1 cellular context compared by ENCODE assay signal in the genomic region with DNA sequence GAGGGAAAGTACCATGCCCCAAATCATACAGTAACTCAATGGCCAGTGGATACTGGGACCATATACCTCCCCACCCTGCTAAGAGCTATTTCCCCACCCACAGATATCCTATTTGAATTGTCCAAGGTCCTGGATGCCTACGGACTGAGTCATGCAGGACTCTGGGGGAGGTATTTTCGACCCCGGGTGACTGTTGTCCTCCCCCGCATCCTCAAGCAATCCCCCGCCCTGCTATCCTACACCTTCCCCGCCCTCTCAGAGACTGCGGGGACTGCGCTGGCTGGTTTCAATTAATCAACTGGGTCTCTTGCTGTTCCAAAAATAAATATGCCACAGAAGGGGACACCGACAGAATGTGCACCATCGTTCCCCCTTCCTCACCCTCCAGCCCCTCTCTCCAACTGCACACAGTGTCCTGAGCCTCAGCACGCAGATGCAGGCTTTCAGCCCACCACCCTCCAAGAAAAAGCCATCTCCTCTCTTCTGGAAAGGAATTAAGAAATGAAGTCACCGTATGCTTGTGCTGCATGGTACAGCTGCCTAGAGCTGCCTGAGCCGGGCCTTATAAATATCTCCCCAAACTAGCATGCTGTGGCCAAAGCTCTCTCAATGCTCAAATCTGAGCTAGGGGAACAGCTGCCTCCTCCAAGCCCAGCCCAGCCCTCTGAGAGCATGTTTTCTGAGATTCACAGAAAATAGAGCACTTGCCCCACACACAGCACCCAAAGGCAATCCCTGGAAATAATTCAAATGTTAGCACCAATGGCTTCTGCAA.
A peak's percentile ranks its signal among the peaks of the same experiment; 100 is the strongest.
TF ChIP-seq lines count a peak whose summit lies in the region.

No MANE protein-coding gene starts in this region.

TF ChIP-seq in K562, 482 proteins besides CTCF, POLR2A, EP300 and RAD21 (continued from another document):
- TF ChIP-seq HSF4 (CRISPR knock-in tag; IDR thresholded peaks at IDR 0.05; ENCODE audit: borderline replicate concordance): no peak
- peak; percentile 33 for TF ChIP-seq FOS (IDR thresholded peaks at IDR 0.05; ENCODE audit: extremely low read depth, insufficient read length)
- no peak for TF ChIP-seq ZKSCAN8 (CRISPR knock-in tag; IDR thresholded peaks at IDR 0.05)
- TF ChIP-seq, protein P1, sequence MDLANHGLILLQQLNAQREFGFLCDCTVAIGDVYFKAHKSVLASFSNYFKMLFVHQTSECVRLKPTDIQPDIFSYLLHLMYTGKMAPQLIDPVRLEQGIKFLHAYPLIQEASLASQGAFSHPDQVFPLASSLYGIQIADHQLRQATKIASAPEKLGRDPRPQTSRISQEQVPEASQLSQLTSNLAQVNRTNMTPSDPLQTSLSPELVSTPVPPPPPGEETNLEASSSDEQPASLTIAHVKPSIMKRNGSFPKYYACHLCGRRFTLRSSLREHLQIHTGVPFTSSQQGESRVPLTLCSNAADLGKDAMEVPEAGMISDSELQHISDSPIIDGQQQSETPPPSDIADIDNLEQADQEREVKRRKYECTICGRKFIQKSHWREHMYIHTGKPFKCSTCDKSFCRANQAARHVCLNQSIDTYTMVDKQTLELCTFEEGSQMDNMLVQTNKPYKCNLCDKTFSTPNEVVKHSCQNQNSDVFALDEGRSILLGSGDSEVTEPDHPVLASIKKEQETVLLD (IDR thresholded peaks at IDR 0.05): no peak
- no peak for TF ChIP-seq SRSF1 (IDR thresholded peaks at IDR 0.05; ENCODE audit: low read depth, low read length)
- no peak for TF ChIP-seq NELFE (IDR thresholded peaks at IDR 0.05; ENCODE audit: insufficient read depth, insufficient read length)
- TF ChIP-seq ZNF57 (CRISPR knock-in tag; IDR thresholded peaks at IDR 0.05): no peak
- no peak for TF ChIP-seq TAF9B (IDR thresholded peaks at IDR 0.05; ENCODE audit: partially characterized antibody)
- TF ChIP-seq TCF3 (CRISPR knock-in tag; IDR thresholded peaks at IDR 0.05): no peak
- peak; percentile 83 for TF ChIP-seq JUN (IDR thresholded peaks at IDR 0.05; ENCODE audit: borderline replicate concordance, low read depth, low read length)
- no peak for TF ChIP-seq JUN (CRISPR knock-in tag; IDR thresholded peaks at IDR 0.05; ENCODE audit: borderline replicate concordance)
- TF ChIP-seq DPF2 (IDR thresholded peaks at IDR 0.05): peak; percentile 75
- TF ChIP-seq ZNF445 (CRISPR knock-in tag; IDR thresholded peaks at IDR 0.05; ENCODE audit: low read depth): no peak
- no peak for TF ChIP-seq ZNF766 (CRISPR knock-in tag; conservative IDR thresholded peaks at IDR 0.05)
- TF ChIP-seq, protein P2, sequence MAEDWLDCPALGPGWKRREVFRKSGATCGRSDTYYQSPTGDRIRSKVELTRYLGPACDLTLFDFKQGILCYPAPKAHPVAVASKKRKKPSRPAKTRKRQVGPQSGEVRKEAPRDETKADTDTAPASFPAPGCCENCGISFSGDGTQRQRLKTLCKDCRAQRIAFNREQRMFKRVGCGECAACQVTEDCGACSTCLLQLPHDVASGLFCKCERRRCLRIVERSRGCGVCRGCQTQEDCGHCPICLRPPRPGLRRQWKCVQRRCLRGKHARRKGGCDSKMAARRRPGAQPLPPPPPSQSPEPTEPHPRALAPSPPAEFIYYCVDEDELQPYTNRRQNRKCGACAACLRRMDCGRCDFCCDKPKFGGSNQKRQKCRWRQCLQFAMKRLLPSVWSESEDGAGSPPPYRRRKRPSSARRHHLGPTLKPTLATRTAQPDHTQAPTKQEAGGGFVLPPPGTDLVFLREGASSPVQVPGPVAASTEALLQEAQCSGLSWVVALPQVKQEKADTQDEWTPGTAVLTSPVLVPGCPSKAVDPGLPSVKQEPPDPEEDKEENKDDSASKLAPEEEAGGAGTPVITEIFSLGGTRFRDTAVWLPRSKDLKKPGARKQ (CRISPR knock-in tag; IDR thresholded peaks at IDR 0.05): no peak
- TF ChIP-seq, protein P3, sequence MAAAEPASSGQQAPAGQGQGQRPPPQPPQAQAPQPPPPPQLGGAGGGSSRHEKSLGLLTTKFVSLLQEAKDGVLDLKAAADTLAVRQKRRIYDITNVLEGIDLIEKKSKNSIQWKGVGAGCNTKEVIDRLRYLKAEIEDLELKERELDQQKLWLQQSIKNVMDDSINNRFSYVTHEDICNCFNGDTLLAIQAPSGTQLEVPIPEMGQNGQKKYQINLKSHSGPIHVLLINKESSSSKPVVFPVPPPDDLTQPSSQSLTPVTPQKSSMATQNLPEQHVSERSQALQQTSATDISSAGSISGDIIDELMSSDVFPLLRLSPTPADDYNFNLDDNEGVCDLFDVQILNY (CRISPR knock-in tag; IDR thresholded peaks at IDR 0.05): no peak
- no peak for TF ChIP-seq BCL6 (CRISPR knock-in tag; IDR thresholded peaks at IDR 0.05)
- TF ChIP-seq, protein P4, sequence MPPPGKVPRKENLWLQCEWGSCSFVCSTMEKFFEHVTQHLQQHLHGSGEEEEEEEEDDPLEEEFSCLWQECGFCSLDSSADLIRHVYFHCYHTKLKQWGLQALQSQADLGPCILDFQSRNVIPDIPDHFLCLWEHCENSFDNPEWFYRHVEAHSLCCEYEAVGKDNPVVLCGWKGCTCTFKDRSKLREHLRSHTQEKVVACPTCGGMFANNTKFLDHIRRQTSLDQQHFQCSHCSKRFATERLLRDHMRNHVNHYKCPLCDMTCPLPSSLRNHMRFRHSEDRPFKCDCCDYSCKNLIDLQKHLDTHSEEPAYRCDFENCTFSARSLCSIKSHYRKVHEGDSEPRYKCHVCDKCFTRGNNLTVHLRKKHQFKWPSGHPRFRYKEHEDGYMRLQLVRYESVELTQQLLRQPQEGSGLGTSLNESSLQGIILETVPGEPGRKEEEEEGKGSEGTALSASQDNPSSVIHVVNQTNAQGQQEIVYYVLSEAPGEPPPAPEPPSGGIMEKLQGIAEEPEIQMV (tag; conservative IDR thresholded peaks at IDR 0.05; ENCODE audit: low read depth): no peak
- peak; percentile 77 for TF ChIP-seq FOSL1 (tag; conservative IDR thresholded peaks at IDR 0.05)
- TF ChIP-seq KDM1A (IDR thresholded peaks at IDR 0.05): no peak
- no peak for TF ChIP-seq XRCC5 (IDR thresholded peaks at IDR 0.05; ENCODE audit: low read depth, low read length)
- TF ChIP-seq SMARCA5 (IDR thresholded peaks at IDR 0.05): no peak
- TF ChIP-seq SMAD1 (IDR thresholded peaks at IDR 0.05; ENCODE audit: low read depth, low read length, partially characterized antibody): no peak
